In genomic region chr12:98137278-98137677, GRCh38 we compare ENCODE assay signal across 35 cellular contexts.
"Had no signal": no experiment of that assay in that cellular context is flagged by ENCODE, and none has a peak within 500 bp of the region (broad histone marks: within the 10 kb centered on the region; RNA-seq: fewer than 3 reads in every experiment).

No MANE protein-coding gene starts in this region.

- H2AFZ ChIP-seq: hepatocyte had no signal

- H3K36me3 Mint-ChIP-seq: activated CD4-positive, alpha-beta memory T cell treated with anti-CD3 and anti-CD28 coated beads for 36 hours; activated naive CD8-positive, alpha-beta T cell treated with anti-CD3 and anti-CD28 coated beads for 36 hours; brain; immature natural killer cell; memory B cell; naive thymus-derived CD4-positive, alpha-beta T cell had no signal

- H3K4me2 ChIP-seq: hepatocyte had no signal

- H3K27me3 ChIP-seq: adrenal gland, cardiac muscle cell, colonic mucosa, gastrocnemius medialis, hepatocyte, ovary, suprapubic skin, tibial artery, upper lobe of right lung had no signal

- H3K4me3 Mint-ChIP-seq: activated CD4-positive, alpha-beta memory T cell treated with anti-CD3 and anti-CD28 coated beads for 36 hours; activated CD4-positive, alpha-beta T cell treated with anti-CD3 and anti-CD28 coated beads, Interleukin-2, amount 10 ng/mL, durations not matched to agents 24 days and 14 days; activated naive CD4-positive, alpha-beta T cell treated with anti-CD3 and anti-CD28 coated beads for 36 hours; activated naive CD8-positive, alpha-beta T cell treated with anti-CD3 and anti-CD28 coated beads for 36 hours; activated T-helper 1 cell treated with anti-CD3 and anti-CD28 coated beads, Interleukin-12 subunit alpha, Interleukin-12 subunit beta, Interleukin-2, Interleukin-4 antibody, amounts not matched to agents 30 ng/mL and 10 ng/mL and 1 ng/mL, durations not matched to agents 14 hours and 24 hours and 36 hours; brain; immature natural killer cell; memory B cell; naive thymus-derived CD4-positive, alpha-beta T cell had no signal

- H3K27me3 Mint-ChIP-seq: activated CD4-positive, alpha-beta memory T cell treated with anti-CD3 and anti-CD28 coated beads for 36 hours; activated CD4-positive, alpha-beta T cell treated with anti-CD3 and anti-CD28 coated beads, Interleukin-2, amount 10 ng/mL, durations not matched to agents 24 days and 14 days; activated naive CD8-positive, alpha-beta T cell treated with anti-CD3 and anti-CD28 coated beads for 36 hours; brain; memory B cell had no signal

- H3K4me1 ChIP-seq: adrenal gland, colonic mucosa, gastrocnemius medialis, prostate gland, suprapubic skin, tibial artery, upper lobe of right lung had no signal

- H3K9me3 Mint-ChIP-seq: activated CD4-positive, alpha-beta memory T cell treated with anti-CD3 and anti-CD28 coated beads for 36 hours; activated CD4-positive, alpha-beta T cell treated with anti-CD3 and anti-CD28 coated beads, Interleukin-2, amount 10 ng/mL, durations not matched to agents 24 days and 14 days; activated naive CD4-positive, alpha-beta T cell treated with anti-CD3 and anti-CD28 coated beads for 36 hours; activated naive CD8-positive, alpha-beta T cell treated with anti-CD3 and anti-CD28 coated beads for 36 hours; activated T-helper 1 cell treated with anti-CD3 and anti-CD28 coated beads, Interleukin-12 subunit alpha, Interleukin-12 subunit beta, Interleukin-2, Interleukin-4 antibody, amounts not matched to agents 30 ng/mL and 10 ng/mL and 1 ng/mL, durations not matched to agents 14 hours and 24 hours and 36 hours; brain; memory B cell had no signal

- H3K4me3 ChIP-seq: adrenal gland, cardiac muscle cell, colonic mucosa, gastrocnemius medialis, hepatocyte, ovary, prostate gland, skin epidermis, suprapubic skin, tibial artery, upper lobe of right lung had no signal

- H3K27ac ChIP-seq: adrenal gland, cardiac muscle cell, colonic mucosa, gastrocnemius medialis, hepatocyte, ovary, skin epidermis, suprapubic skin, tibial artery, upper lobe of right lung had no signal

- H3K36me3 ChIP-seq: adrenal gland, cardiac muscle cell, colonic mucosa, gastrocnemius medialis, ovary, prostate gland, suprapubic skin, tibial artery, upper lobe of right lung had no signal

- H3K9me3 ChIP-seq: adrenal gland, colonic mucosa, gastrocnemius medialis, ovary, prostate gland, suprapubic skin, tibial artery, upper lobe of right lung had no signal

- H3K79me2 ChIP-seq: hepatocyte had no signal

- H3K4me1 Mint-ChIP-seq: activated CD4-positive, alpha-beta T cell treated with anti-CD3 and anti-CD28 coated beads, Interleukin-2, amount 10 ng/mL, durations not matched to agents 24 days and 14 days; activated naive CD8-positive, alpha-beta T cell treated with anti-CD3 and anti-CD28 coated beads for 36 hours; brain; immature natural killer cell; memory B cell; naive thymus-derived CD4-positive, alpha-beta T cell had no signal

- H3K27ac Mint-ChIP-seq: activated CD4-positive, alpha-beta memory T cell treated with anti-CD3 and anti-CD28 coated beads for 36 hours; activated CD4-positive, alpha-beta T cell treated with anti-CD3 and anti-CD28 coated beads, Interleukin-2, amount 10 ng/mL, durations not matched to agents 24 days and 14 days; activated naive CD4-positive, alpha-beta T cell treated with anti-CD3 and anti-CD28 coated beads for 36 hours; activated naive CD8-positive, alpha-beta T cell treated with anti-CD3 and anti-CD28 coated beads for 36 hours; activated T-helper 1 cell treated with anti-CD3 and anti-CD28 coated beads, Interleukin-12 subunit alpha, Interleukin-12 subunit beta, Interleukin-2, Interleukin-4 antibody, amounts not matched to agents 30 ng/mL and 10 ng/mL and 1 ng/mL, durations not matched to agents 14 hours and 24 hours and 36 hours; brain; immature natural killer cell; memory B cell; naive thymus-derived CD4-positive, alpha-beta T cell had no signal

- DNase-seq: activated CD4-positive, alpha-beta memory T cell treated with anti-CD3 and anti-CD28 coated beads for 36 hours; activated CD4-positive, alpha-beta T cell treated with anti-CD3 and anti-CD28 coated beads, Interleukin-2, amount 10 ng/mL, durations not matched to agents 24 days and 14 days; activated CD8-positive, alpha-beta memory T cell treated with anti-CD3 and anti-CD28 coated beads, Interleukin-2, amount 50 U/mL, for 4 hours; activated effector memory CD4-positive, alpha-beta T cell treated with anti-CD3 and anti-CD28 coated beads, Interleukin-2, amount 50 U/mL, for 16 hours; activated naive CD4-positive, alpha-beta T cell treated with anti-CD3 and anti-CD28 coated beads for 36 hours; activated naive CD8-positive, alpha-beta T cell treated with anti-CD3 and anti-CD28 coated beads for 36 hours; activated T-cell treated with anti-CD3 and anti-CD28 coated beads, Interleukin-2, amount 50 U/mL, for 1 hour; adrenal gland; aorta; cerebellar nuclear complex; colonic mucosa; effector CD8-positive, alpha-beta T cell; gastrocnemius medialis; glutamatergic neuron; immature natural killer cell; kidney; left colon; midbrain; naive thymus-derived CD4-positive, alpha-beta T cell; ovary; retina; stimulated activated CD4-positive, alpha-beta T cell treated with anti-CD3 and anti-CD28 coated beads, Interleukin-12 subunit alpha, Interleukin-12 subunit beta, amount 100 ng/mL, for 4 hours; stimulated activated CD4-positive, alpha-beta T cell treated with anti-CD3 and anti-CD28 coated beads, Interleukin-4, amount 100 ng/mL, for 1 hour; tibial artery; upper lobe of right lung had no signal

- ATAC-seq: activated CD4-positive, CD25-positive, alpha-beta regulatory T cell treated with anti-CD3 and anti-CD28 coated beads, Interleukin-2, amount 50 U/mL, for 24 hours; gastrocnemius medialis; left colon; naive thymus-derived CD4-positive, alpha-beta T cell; sciatic nerve; upper lobe of right lung had no signal
